Comparison of ENCODE assay signal across 8 cellular contexts in genomic region chr5:95870105-95870672, GRCh38. TPM values are rescaled to one million over a fixed set of nuclear protein-coding genes. Genes with fewer than 3 reads are reported as not detected.
DNase-seq lines count a peak whose midpoint lies in the region; ATAC-seq and TF ChIP-seq lines count a peak whose summit lies in the region.

No MANE protein-coding gene starts in this region.

- no peak overlapping the region for H3K9ac ChIP-seq in mammary epithelial cell (ENCODE audit: insufficient read depth, low read length)

- H3K4me1 ChIP-seq in mammary epithelial cell (ENCODE audit: insufficient read depth, low read length): peaks cover 4% of the 10 kb centered on the region
- peaks cover 17 to 18% of the 10 kb centered on the region in 2 donors for H3K4me1 ChIP-seq in gastrocnemius medialis

- CTCF ChIA-PET in mammary epithelial cell (lab: Charles Lee; ENCODE audit: low non-redundant PET): no interaction called here

- DNase-seq in OCI-M1 (lab: John Stamatoyannopoulos, UW) (peak; percentile 73), mammary epithelial cell (peak; percentile 87), gastrocnemius medialis (no peak), nephron progenitor cell (no peak), NCI-H1105 treated with DMSO at 0.1 percent for 48 hours (lab: John Stamatoyannopoulos, UW) (no peak), middle frontal gyrus (ENCODE audit: extremely low spot score, low spot score) (no peak)

- BruUV-seq in mammary epithelial cell (replicated peaks; lab: Mats Ljungman, UMichigan): no TSS peak

- in situ Hi-C loops in mammary epithelial cell (cut with MboI; ENCODE audit: low sequenced_read_pairs in 2 of 2) (loop anchor here in 1 of 2 donors (25.0 kb wide), 1 partner anchor 717 kb away; no protein-coding TSS in a partner anchor), gastrocnemius medialis (cut with MboI; ENCODE audit: low sequenced_read_pairs in 4 of 4) (loop anchor here in 3 of 4 donors (10.0 to 25.0 kb wide), 3 partner anchors 735 to 842 kb away; no protein-coding TSS in a partner anchor)

- peaks cover 7% of the 10 kb centered on the region for H3K27me3 Mint-ChIP-seq in nephron progenitor cell (ENCODE audit: low read depth, poor library complexity)

- H4K20me1 ChIP-seq in mammary epithelial cell (ENCODE audit: insufficient read depth, low read length): no peaks in the 10 kb centered on the region

- ATAC-seq in GM18498 (IDR thresholded peaks at IDR 0.05; ENCODE audit: unreplicated experiment): peak; percentile 68
- peak; percentile 56 for ATAC-seq in HG02588 (IDR thresholded peaks at IDR 0.05; ENCODE audit: unreplicated experiment)
- ATAC-seq in gastrocnemius medialis: peak; percentile 57 to 67

- H3K4me2 ChIP-seq in mammary epithelial cell (ENCODE audit: insufficient read depth, low read depth, low read length): no peak overlapping the region

- H3K4me3 Mint-ChIP-seq in nephron progenitor cell: no peak overlapping the region

- no peaks in the 10 kb centered on the region for H3K27me3 ChIP-seq in mammary epithelial cell (ENCODE audit: insufficient read depth, low read length)
- H3K27me3 ChIP-seq in gastrocnemius medialis: no peaks in the 10 kb centered on the region

- H3K79me2 ChIP-seq in mammary epithelial cell (ENCODE audit: insufficient read depth, low read length): no peaks in the 10 kb centered on the region

- dilution Hi-C loops in mammary epithelial cell (cut with HindIII; ENCODE audit: low sequenced_read_pairs): no loop called here

- H3K4me3 ChIP-seq in mammary epithelial cell (replicated peaks in 1 of 3; ENCODE audit: insufficient read depth in 1 of 3, low read depth in 2 of 3, low read length in 3 of 3) (no peak overlapping the region), gastrocnemius medialis (no peak overlapping the region)

- peak in 1 of 2 donors; percentile 27 for TF ChIP-seq POLR2A in gastrocnemius medialis (IDR thresholded peaks at IDR 0.05)

- TF ChIP-seq CTCF in mammary epithelial cell (conservative IDR thresholded peaks at IDR 0.05 in 1 of 2, IDR thresholded peaks at IDR 0.05 in 1 of 2; ENCODE audit: extremely low read depth in 1 of 2, insufficient read depth in 1 of 2, low read depth in 1 of 2, low read length in 2 of 2): no peak
- no peak for TF ChIP-seq CTCF in gastrocnemius medialis (IDR thresholded peaks at IDR 0.05 in 4 of 5, conservative IDR thresholded peaks at IDR 0.05 in 1 of 5)
- no peak for TF ChIP-seq CTCF in nephron progenitor cell (IDR thresholded peaks at IDR 0.05)

- H3K27ac ChIP-seq in mammary epithelial cell (ENCODE audit: insufficient read depth, low read depth, low read length): peak overlapping the region; percentile 19
- peak overlapping the region; percentile 46 to 77 (median 72) for H3K27ac ChIP-seq in gastrocnemius medialis

- peaks cover 13% of the 10 kb centered on the region for H3K9me3 Mint-ChIP-seq in nephron progenitor cell

- H2AFZ ChIP-seq in mammary epithelial cell (ENCODE audit: low read depth, low read length): peak overlapping the region; percentile 44

- H3K9me3 ChIP-seq in mammary epithelial cell (replicated peaks; ENCODE audit: insufficient read depth, low read length) (no peaks in the 10 kb centered on the region), gastrocnemius medialis (no peaks in the 10 kb centered on the region)

- 40% methylated on average over 1 of the region's 1 CpG for WGBS in mammary epithelial cell (ENCODE audit: low coverage, missing lambda C conversion rate)

- H3K36me3 Mint-ChIP-seq in nephron progenitor cell (ENCODE audit: low read depth): peaks cover 4% of the 10 kb centered on the region

- H3K36me3 ChIP-seq in mammary epithelial cell (ENCODE audit: insufficient read depth, low read length) (no peaks in the 10 kb centered on the region), gastrocnemius medialis (no peaks in the 10 kb centered on the region)

- intact Hi-C loops in mammary epithelial cell (cut with micrococcal nuclease): no loop called here
- intact Hi-C loops in gastrocnemius medialis (cut with DNase I; ENCODE audit: low total_unique reads): no loop called here

- no peak overlapping the region for H3K27ac Mint-ChIP-seq in nephron progenitor cell

- peaks cover 19% of the 10 kb centered on the region for H3K4me1 Mint-ChIP-seq in nephron progenitor cell

RNA-seq across cellular contexts. Expression of gene GLRX, which starts 47.7 kb away (rescaled TPM):
- total RNA-seq in mammary epithelial cell (1 to 10 TPM; 3.5 to 8.3 TPM), gastrocnemius medialis (1,000 to 10,000 TPM; 1,042 to 2,721 (median 1,859) TPM)
- polyA plus RNA-seq in mammary epithelial cell: 8.4 TPM
- not detected for polyA minus RNA-seq in mammary epithelial cell

Comparison
In these comparisons a context has a peak if more than half of its experiments do, and no peak if none do; other contexts are left out.
1. DNase-seq: peak in OCI-M1 (single experiment) and mammary epithelial cell (single experiment); none in gastrocnemius medialis (0 of 2), nephron progenitor cell (single experiment), NCI-H1105 treated with DMSO at 0.1 percent for 48 hours (single experiment) and middle frontal gyrus (single experiment).
2. RNA of gene GLRX, which starts 47.7 kb away (total RNA-seq): 1,042 to 2,721 TPM in gastrocnemius medialis; 3.5 to 8.3 TPM in mammary epithelial cell; every median in the first group is over 100 times any median in the second.
3. Peak in every context shown above with its lines, with median percentiles within 50 percentile points of each other: ATAC-seq.